24 cellular contexts compared by ENCODE assay signal in genomic region chr11:117361432-117361831, GRCh38.
"Had no signal": no experiment of that assay in that cellular context is flagged by ENCODE, and none has a peak within 500 bp of the region (broad histone marks: within the 10 kb centered on the region; RNA-seq: fewer than 3 reads in every experiment).

No MANE protein-coding gene starts in this region.

- H3K9me3 ChIP-seq: esophagus squamous epithelium, heart right ventricle, lower lobe of right lung, pancreas, prostate gland, sigmoid colon, stomach, testis, tibial artery had no signal

- H3K4me2 ChIP-seq: neural progenitor cell had no signal

- DNase-seq: dermis blood vessel endothelial cell; effector memory CD4-positive, alpha-beta T cell; esophagus squamous epithelium; foreskin melanocyte; glutamatergic neuron; heart right ventricle; islet precursor cell; kidney glomerular epithelial cell; left ventricle myocardium superior; lower lobe of right lung; naive thymus-derived CD4-positive, alpha-beta T cell; pancreas; right cardiac atrium; sigmoid colon; stimulated activated CD4-positive, alpha-beta T cell treated with anti-CD3 and anti-CD28 coated beads, Interleukin-2, amount 100 ng/mL, for 24 hours; stimulated activated CD4-positive, alpha-beta T cell treated with anti-CD3 and anti-CD28 coated beads, Interleukin-4, amount 100 ng/mL, for 24 hours; stimulated activated naive CD4-positive, alpha-beta T cell treated with Interleukin-2 at 50 U/mL for 16 hours; stomach; testis had no signal

- H3K36me3 ChIP-seq: neural progenitor cell, prostate gland had no signal

- ATAC-seq: heart right ventricle; left ventricle myocardium superior; lower lobe of right lung; naive thymus-derived CD4-positive, alpha-beta T cell; pancreas; right cardiac atrium; stimulated activated effector memory CD8-positive, alpha-beta T cell treated with anti-CD3 and anti-CD28 coated beads, Interleukin-12 subunit alpha, Interleukin-12 subunit beta, amount 100 ng/mL, for 72 hours had no signal

- H2AFZ ChIP-seq: neural progenitor cell had no signal

- H3K4me1 ChIP-seq: esophagus squamous epithelium, heart right ventricle, lower lobe of right lung, neural progenitor cell, pancreas, prostate gland, sigmoid colon, stomach, testis, tibial artery had no signal

- H3K4me3 ChIP-seq: coronary artery, esophagus squamous epithelium, heart right ventricle, lower lobe of right lung, neural progenitor cell, pancreas, prostate gland, sigmoid colon, stomach, testis, tibial artery had no signal

- H3K27ac ChIP-seq: coronary artery, esophagus squamous epithelium, heart right ventricle, lower lobe of right lung, neural progenitor cell, pancreas, prostate gland, sigmoid colon, testis, tibial artery had no signal
